In the genomic region with DNA sequence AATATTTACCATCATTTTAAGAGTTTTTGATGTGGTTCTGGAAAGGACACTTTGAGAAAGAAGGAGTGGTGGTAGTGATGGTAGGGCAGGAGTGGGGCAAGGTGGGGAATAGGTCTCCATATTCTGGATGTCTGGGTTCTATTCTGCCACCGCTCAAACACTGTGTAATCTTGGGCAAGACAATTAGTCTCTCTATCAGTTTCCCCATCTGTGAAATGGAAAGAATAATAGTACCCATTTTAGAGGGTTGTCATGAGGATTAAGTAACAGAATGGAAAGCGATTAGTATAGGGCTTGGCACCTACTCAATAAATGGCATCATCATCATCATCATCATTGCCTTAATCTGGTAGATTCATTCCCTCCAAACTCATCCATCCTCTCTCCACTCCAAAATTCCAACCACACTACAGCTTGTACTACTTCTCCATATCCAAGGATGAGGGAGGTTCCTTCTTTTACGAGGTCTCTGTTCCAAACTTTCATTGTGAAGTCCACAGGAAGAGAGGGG, we compare ENCODE assay signal across 9 cellular contexts. TPM values are rescaled to one million over a fixed set of nuclear protein-coding genes. Genes with fewer than 3 reads are reported as not detected.
A peak's percentile ranks its signal among the peaks of the same experiment; 100 is the strongest.
DNase-seq lines count a peak whose midpoint lies in the region; ATAC-seq and TF ChIP-seq lines count a peak whose summit lies in the region.
"Had no signal": no experiment of that assay in that cellular context is flagged by ENCODE, and none has a peak within 500 bp of the region (broad histone marks: within the 10 kb centered on the region; RNA-seq: fewer than 3 reads in every experiment).

No MANE protein-coding gene starts in this region.

- no peak overlapping the region; the same call in 1 of the 2 replicates for H2AFZ ChIP-seq in MM.1S (ENCODE audit: low read length)
- peak overlapping the region; percentile 96 for H2AFZ ChIP-seq in parathyroid adenoma

- H3K36me3 Mint-ChIP-seq in Caco-2 (ENCODE audit: insufficient read depth, unreplicated experiment): peaks cover 22% of the 10 kb centered on the region

- H3K9me3 Mint-ChIP-seq in Caco-2 (ENCODE audit: unreplicated experiment): no peaks in the 10 kb centered on the region

- no peaks in the 10 kb centered on the region for H4K20me1 ChIP-seq in MM.1S (ENCODE audit: insufficient read depth, low read length)

- CTCF ChIA-PET in Caco-2 (lab: Charles Lee): interaction anchor here (0.6 to 7.1 kb wide), 46 partner anchors 10 to 868 kb away, joined by 3 to 331 read pairs (median 4); a partner anchor contains a TSS

- H3F3A ChIP-seq in MM.1S (ENCODE audit: insufficient read depth, low read length): no peaks in the 10 kb centered on the region

- no peak for ATAC-seq in GM19397 (IDR thresholded peaks at IDR 0.05; ENCODE audit: unreplicated experiment)

- peak overlapping the region; percentile 72; the same call in 1 of the 2 replicates for H3K4me2 ChIP-seq in MM.1S (ENCODE audit: low read depth, low read length)
- H3K4me2 ChIP-seq in parathyroid adenoma (ENCODE audit: low read length): peak overlapping the region; percentile 77

- H3K4me3 Mint-ChIP-seq in Caco-2 (ENCODE audit: unreplicated experiment): peak overlapping the region; percentile 86

- H3K27ac ChIP-seq in MM.1S (ENCODE audit: low read length) (no peak overlapping the region), dorsolateral prefrontal cortex (peak overlapping the region in 28 of 59 donors; percentile 19 to 96 (median 89)), parathyroid adenoma (peak overlapping the region; percentile 31)

- no peaks in the 10 kb centered on the region for H3K27me3 Mint-ChIP-seq in Caco-2 (ENCODE audit: insufficient read depth, unreplicated experiment)

- H3K4me1 Mint-ChIP-seq in Caco-2 (ENCODE audit: low read depth, unreplicated experiment): peaks cover 48% of the 10 kb centered on the region

- DNase-seq in Caco-2: no peak
- no peak for DNase-seq in MM.1S
- DNase-seq in dorsolateral prefrontal cortex: no peak
- DNase-seq in SW 1271 (lab: John Stamatoyannopoulos, UW): no peak
- DNase-seq in activated CD4-positive, CD25-positive, alpha-beta regulatory T cell treated with anti-CD3 and anti-CD28 coated beads, Interleukin-2, amount 50 U/mL, for 72 hours: no peak
- DNase-seq in DMS 273 (lab: John Stamatoyannopoulos, UW; ENCODE audit: unreplicated experiment): no peak

- POLR2A ChIA-PET in Caco-2 (lab: Charles Lee): interaction anchor here (1.1 to 4.0 kb wide), 2 partner anchors 81 to 219 kb away, joined by 3 to 86 read pairs; a partner anchor contains a TSS

- H3K36me3 ChIP-seq in Caco-2 (ENCODE audit: control insufficient read depth, insufficient read depth, low read length): no peaks in the 10 kb centered on the region
- no peaks in the 10 kb centered on the region for H3K36me3 ChIP-seq in MM.1S (replicated peaks; ENCODE audit: insufficient read depth, low read length)
- H3K36me3 ChIP-seq in parathyroid adenoma (ENCODE audit: control insufficient read depth, insufficient read depth, low read length): no peaks in the 10 kb centered on the region

- BruUV-seq in Caco-2 (replicated peaks; lab: Mats Ljungman, UMichigan): no TSS peak

- intact Hi-C loops in Caco-2 (cut with micrococcal nuclease; ENCODE audit: unreplicated experiment) (loop anchor here (1.0 to 5.0 kb wide), 3 partner anchors 39 to 129 kb away; no protein-coding TSS in a partner anchor), dorsolateral prefrontal cortex (cut with DNase I) (loop anchor here (2.0 to 10.0 kb wide), 5 partner anchors 46 to 335 kb away; a partner anchor contains a TSS)

- H3K9me2 ChIP-seq in MM.1S (replicated peaks; ENCODE audit: insufficient read depth, low read length): no peaks in the 10 kb centered on the region

- H3K4me1 ChIP-seq in Caco-2: peaks cover 33% of the 10 kb centered on the region
- peaks cover 20% of the 10 kb centered on the region for H3K4me1 ChIP-seq in MM.1S (ENCODE audit: low read length)
- peaks cover 25% of the 10 kb centered on the region for H3K4me1 ChIP-seq in parathyroid adenoma

- peak overlapping the region; percentile 60 for H3K27ac Mint-ChIP-seq in Caco-2 (ENCODE audit: unreplicated experiment)

- no peak for TF ChIP-seq CTCF in Caco-2 (IDR thresholded peaks at IDR 0.05; ENCODE audit: insufficient read depth in 1 of 2, low read depth in 1 of 2, low read length in 1 of 2, severe bottlenecking in 1 of 2, unreplicated experiment in 1 of 2)
- no peak for TF ChIP-seq CTCF in MM.1S (IDR thresholded peaks at IDR 0.05; ENCODE audit: low read length)
- TF ChIP-seq CTCF in dorsolateral prefrontal cortex (IDR thresholded peaks at IDR 0.05 in 54 of 56, conservative IDR thresholded peaks at IDR 0.05 in 2 of 56; ENCODE audit: low read depth in 1 of 56, partially characterized antibody in 56 of 56): no peak
- no peak for TF ChIP-seq CTCF in parathyroid adenoma (IDR thresholded peaks at IDR 0.05)

- peaks cover 6% of the 10 kb centered on the region for H3K79me2 ChIP-seq in MM.1S (ENCODE audit: low read length)
- peaks cover 2% of the 10 kb centered on the region for H3K79me2 ChIP-seq in parathyroid adenoma

- H3K27me3 ChIP-seq in Caco-2 (replicated peaks; ENCODE audit: control insufficient read depth, insufficient read depth, low read length): no peaks in the 10 kb centered on the region
- no peaks in the 10 kb centered on the region for H3K27me3 ChIP-seq in MM.1S (replicated peaks; ENCODE audit: insufficient read depth, low read length)
- no peaks in the 10 kb centered on the region for H3K27me3 ChIP-seq in dorsolateral prefrontal cortex
- H3K27me3 ChIP-seq in parathyroid adenoma (ENCODE audit: control insufficient read depth, insufficient read depth, low read length): no peaks in the 10 kb centered on the region
- H3K27me3 ChIP-seq: body of pancreas had no signal

- H3K9me3 ChIP-seq in Caco-2 (no peaks in the 10 kb centered on the region), MM.1S (replicated peaks; ENCODE audit: insufficient read depth, low read length) (no peaks in the 10 kb centered on the region), parathyroid adenoma (ENCODE audit: control insufficient read depth, low read length) (no peaks in the 10 kb centered on the region)
- H3K9me3 ChIP-seq: body of pancreas had no signal

- H3K4me3 ChIP-seq in Caco-2 (ENCODE audit: low read depth, low read length): no peak overlapping the region
- H3K4me3 ChIP-seq in MM.1S (ENCODE audit: low read length): peak overlapping the region; percentile 59; the same call in 1 of the 2 replicates
- H3K4me3 ChIP-seq in dorsolateral prefrontal cortex: peak overlapping the region in 30 of 59 donors; percentile 6 to 95 (median 90)
- peak overlapping the region; percentile 85 for H3K4me3 ChIP-seq in parathyroid adenoma (ENCODE audit: low read depth, low read length)

- H3K9ac ChIP-seq in MM.1S (ENCODE audit: low read length): no peak overlapping the region
- H3K9ac ChIP-seq in parathyroid adenoma: no peak overlapping the region

RNA-seq across cellular contexts. Expression of a gene that starts 1.0 kb away (rescaled TPM):
- total RNA-seq in Caco-2 (2022) (42.0 and 46.2 TPM in 2 replicates), dorsolateral prefrontal cortex (10 to 100 TPM; 53.0 to 99.7 (median 77.2) TPM)

RNA-seq across cellular contexts. Expression of a gene that starts 2.8 kb away (rescaled TPM):
- total RNA-seq in Caco-2 (2022): 64.5 and 76.0 TPM in 2 replicates
- total RNA-seq in dorsolateral prefrontal cortex: 100 to 1,000 TPM in 2 of 120 experiments, 10 to 100 TPM in 118; 35.5 to 131 (median 55.8) TPM

RNA-seq across cellular contexts. Expression of a gene that starts 48.2 kb away (rescaled TPM):
- 65.1 and 72.7 TPM in 2 replicates for total RNA-seq in Caco-2 (2022)
- total RNA-seq in dorsolateral prefrontal cortex: 10 to 100 TPM; 29.3 to 53.5 (median 39.1) TPM
